8 cellular contexts compared by ENCODE assay signal in genomic region chr14:24296341-24297157, GRCh38. TPM values are rescaled to one million over a fixed set of nuclear protein-coding genes. Genes with fewer than 3 reads are reported as not detected.
DNase-seq lines count a peak whose midpoint lies in the region; ATAC-seq and TF ChIP-seq lines count a peak whose summit lies in the region.

No MANE protein-coding gene starts in this region.

- no peaks in the 10 kb centered on the region for H3K9me3 ChIP-seq in MM.1S (replicated peaks; ENCODE audit: insufficient read depth, low read length)
- no peaks in the 10 kb centered on the region for H3K9me3 ChIP-seq in adrenal gland (replicated peaks in 1 of 3)

- H3K4me3 ChIP-seq in MM.1S (ENCODE audit: low read length): no peak overlapping the region
- no peak overlapping the region for H3K4me3 ChIP-seq in adrenal gland
- no peak overlapping the region for H3K4me3 ChIP-seq in skeletal muscle cell (ENCODE audit: low read depth, low read length)

- H3K27me3 ChIP-seq in MM.1S (replicated peaks; ENCODE audit: insufficient read depth, low read length) (no peaks in the 10 kb centered on the region), adrenal gland (no peaks in the 10 kb centered on the region)

- H4K20me1 ChIP-seq in MM.1S (ENCODE audit: insufficient read depth, low read length): no peaks in the 10 kb centered on the region

- H3K4me2 ChIP-seq in MM.1S (ENCODE audit: low read depth, low read length): no peak overlapping the region

- H3K27ac ChIP-seq in MM.1S (ENCODE audit: low read length) (no peak overlapping the region), adrenal gland (peak overlapping the region in 1 of 5 donors; percentile 59)

- WGBS in adrenal gland, 4 donors: 59 to 64% (median 63%) methylated on average over 11 to 12 of the region's 12 CpGs

- no peaks in the 10 kb centered on the region for H3K9me2 ChIP-seq in MM.1S (replicated peaks; ENCODE audit: insufficient read depth, low read length)

- no peak for TF ChIP-seq POLR2A in adrenal gland (IDR thresholded peaks at IDR 0.05)

- no peak overlapping the region for H3K9ac ChIP-seq in MM.1S (ENCODE audit: low read length)

- no peaks in the 10 kb centered on the region for H3F3A ChIP-seq in MM.1S (ENCODE audit: insufficient read depth, low read length)

- DNase-seq in ELF-1 (ENCODE audit: low read depth, low spot score): peak; percentile 86
- peak; percentile 76 for DNase-seq in H4 (ENCODE audit: low spot score)
- DNase-seq in MM.1S: peak; percentile 36
- DNase-seq in T follicular helper cell (ENCODE audit: low read depth): peak; percentile 65
- DNase-seq in adrenal gland: peak; percentile 52 to 88 (median 73)
- peak; percentile 69 for DNase-seq in left cardiac atrium
- peak; percentile 86 for DNase-seq in skeletal muscle cell (ENCODE audit: low read depth)

- H3K36me3 ChIP-seq in MM.1S (replicated peaks; ENCODE audit: insufficient read depth, low read length) (no peaks in the 10 kb centered on the region), adrenal gland (replicated peaks in 1 of 2) (peaks cover 0 to 27% of the 10 kb centered on the region in 2 donors)

- H3K79me2 ChIP-seq in MM.1S (ENCODE audit: low read length): peaks cover 22% of the 10 kb centered on the region

- intact Hi-C loops in adrenal gland (cut with DNase I): loop anchor here (1.0 to 10.0 kb wide), 2 partner anchors 53 to 242 kb away; partner anchors contain the start of gene CARMIL3 (in 1 of the 2)
- intact Hi-C loops in left cardiac atrium (cut with DNase I): loop anchor here in 1 of 2 donors (1.0 kb wide), 1 partner anchor 53 kb away; no protein-coding TSS in a partner anchor

- H2AFZ ChIP-seq in MM.1S (ENCODE audit: low read length): no peak overlapping the region

- ATAC-seq in left cardiac atrium: peak; percentile 55 to 71
- no peak for ATAC-seq in HG03521 (IDR thresholded peaks at IDR 0.05; ENCODE audit: unreplicated experiment)

- peak; percentile 64 for TF ChIP-seq CTCF in MM.1S (IDR thresholded peaks at IDR 0.05; ENCODE audit: low read length)
- peak; percentile 58 to 81 (median 74) for TF ChIP-seq CTCF in adrenal gland (IDR thresholded peaks at IDR 0.05)

- H3K4me1 ChIP-seq in MM.1S (ENCODE audit: low read length) (0 out of 2 replicates have a peak, but pooled peaks cover 5% of the 10 kb centered on the region), adrenal gland (replicated peaks in 1 of 2) (peaks cover 19 to 31% of the 10 kb centered on the region in 2 donors)

RNA-seq across cellular contexts. Expression of gene DHRS1, which starts 3.0 kb away (rescaled TPM):
- 5.8 and 6.0 TPM in 2 replicates for total RNA-seq in H4 (2014; rRNA removed; shearing (Covaris generic))
- total RNA-seq in adrenal gland (10 to 100 TPM; 21.4 to 68.1 (median 36.9) TPM), left cardiac atrium (1 to 10 TPM; 7.9 to 8.4 TPM)
- polyA plus RNA-seq in adrenal gland: 10 to 100 TPM; 19.8 to 38.7 (median 37.6) TPM

RNA-seq across cellular contexts. Expression of gene NOP9, which starts 3.1 kb away (rescaled TPM):
- total RNA-seq in H4 (2014; rRNA removed; shearing (Covaris generic)): 5.7 and 6.3 TPM in 2 replicates
- total RNA-seq in adrenal gland (10 to 100 TPM in 7 of 8 donors, 1 to 10 TPM in 1; 9.2 to 28.2 (median 19.2) TPM), left cardiac atrium (10 to 100 TPM; 17.5 to 21.7 TPM)
- 10 to 100 TPM in 2 of 3 donors, 1 to 10 TPM in 1; 9.1 to 21.1 (median 16.8) TPM for polyA plus RNA-seq in adrenal gland

RNA-seq across cellular contexts. Expression of gene CIDEB, which starts 11.2 kb away (rescaled TPM):
- total RNA-seq in H4 (2014; rRNA removed; shearing (Covaris generic)): not detected in 2 replicates
- 10 to 100 TPM; 16.4 to 62.1 (median 38.1) TPM for total RNA-seq in adrenal gland
- polyA plus RNA-seq in adrenal gland: 10 to 100 TPM; 17.5 to 73.7 (median 37.4) TPM
- 1 to 10 TPM; 6.4 to 6.9 TPM for total RNA-seq in left cardiac atrium

RNA-seq across cellular contexts. Expression of gene LTB4R2, which starts 13.4 kb away (rescaled TPM):
- 0.33 and 0.45 TPM in 2 replicates for total RNA-seq in H4 (2014; rRNA removed; shearing (Covaris generic))
- 10 to 100 TPM in 2 of 8 donors, 1 to 10 TPM in 5, under 1 TPM in 1; 0.42 to 11.1 (median 4.5) TPM for total RNA-seq in adrenal gland
- polyA plus RNA-seq in adrenal gland: 1 to 10 TPM in 2 of 3 donors, under 1 TPM in 1; 0.57 to 2.7 (median 1.8) TPM
- total RNA-seq in left cardiac atrium: 1 to 10 TPM; 1.6 to 2.8 TPM

RNA-seq across cellular contexts. Expression of gene LTB4R, which starts 14.8 kb away (rescaled TPM):
- total RNA-seq in H4 (2014; rRNA removed; shearing (Covaris generic)): 0.39 and 0.41 TPM in 2 replicates
- total RNA-seq in adrenal gland: 10 to 100 TPM in 4 of 8 donors, 1 to 10 TPM in 4; 1.4 to 21.0 (median 10.9) TPM
- polyA plus RNA-seq in adrenal gland: 10 to 100 TPM in 2 of 3 donors, 1 to 10 TPM in 1; 9.4 to 30.2 (median 17.5) TPM
- total RNA-seq in left cardiac atrium: 1 to 10 TPM; 2.8 to 3.2 TPM

Comparison
In these comparisons a context has a peak if more than half of its experiments do, and no peak if none do; other contexts are left out.
1. DNase-seq: peak in every context shown above with its lines; median percentile 86 in ELF-1; 86 in skeletal muscle cell; 76 in H4; 73 in adrenal gland; 69 in left cardiac atrium; 65 in T follicular helper cell; 36 in MM.1S.